Comparison of ENCODE assay signal across 13 cellular contexts in the genomic region with DNA sequence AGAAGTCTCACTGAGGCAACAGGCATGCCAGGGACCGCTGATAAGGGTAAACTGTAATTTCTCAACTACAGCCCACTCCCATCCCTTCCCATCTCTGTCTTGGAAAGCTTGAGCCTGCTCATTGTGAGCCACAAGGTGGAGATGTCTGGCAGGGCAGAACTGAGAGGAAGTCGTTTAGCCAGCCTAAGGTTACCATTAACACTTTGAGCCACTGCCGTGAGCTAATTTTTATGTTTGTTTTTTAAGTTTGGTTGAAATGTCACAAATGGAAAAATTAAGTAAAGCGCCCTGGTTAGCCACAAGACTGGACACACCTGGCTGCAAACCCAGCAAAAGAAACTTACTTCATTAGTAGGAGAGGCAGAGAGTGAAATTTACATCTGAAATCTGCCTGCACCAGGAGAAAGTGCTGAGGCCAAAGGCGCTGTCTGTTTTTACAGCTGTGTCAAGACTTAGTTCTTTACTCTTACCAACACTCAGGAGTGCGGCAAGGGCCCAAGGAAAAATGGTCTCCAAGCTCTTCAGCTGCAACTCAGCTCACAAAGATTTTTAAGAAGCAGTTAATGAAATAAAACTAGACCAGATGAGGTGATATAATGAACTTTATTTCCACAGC. TPM values are rescaled to one million over a fixed set of nuclear protein-coding genes. Genes with fewer than 3 reads are reported as not detected.
DNase-seq lines count a peak whose midpoint lies in the region; ATAC-seq, FAIRE-seq and TF ChIP-seq lines count a peak whose summit lies in the region.
"Had no signal": no experiment of that assay in that cellular context is flagged by ENCODE, and none has a peak within 500 bp of the region (broad histone marks: within the 10 kb centered on the region; RNA-seq: fewer than 3 reads in every experiment).

No MANE protein-coding gene starts in this region.

- POLR2A ChIA-PET in Caco-2 (lab: Charles Lee): interaction anchor here (0.6 to 0.7 kb wide), 2 partner anchors 45 to 1029 kb away, joined by 4 to 5 read pairs; no protein-coding TSS in a partner anchor

- H3K36me3 ChIP-seq in Caco-2 (ENCODE audit: control insufficient read depth, insufficient read depth, low read length) (peaks cover 6% of the 10 kb centered on the region), left lung (peaks cover 0 to 18% of the 10 kb centered on the region in 2 donors), spleen (peaks cover 0 to 69% (median 36%) of the 10 kb centered on the region in 6 donors)

- peak; percentile 39 for ATAC-seq in left lung
- ATAC-seq: activated naive CD8-positive, alpha-beta T cell treated with anti-CD3 and anti-CD28 coated beads, Interleukin-2, amount 50 U/mL, for 24 hours had no signal

- no peak overlapping the region for H3K4me3 Mint-ChIP-seq in Caco-2 (ENCODE audit: unreplicated experiment)
- no peak overlapping the region for H3K4me3 Mint-ChIP-seq in activated T-helper 2 cell treated with anti-CD3 and anti-CD28 coated beads, Interferon-gamma antibody, Interleukin-2, Interleukin-4, amounts not matched to agents 10 μg/mL and 5 μg/mL and 100 μg/mL, durations not matched to agents 14 hours and 24 hours and 36 hours (ENCODE audit: low read depth)
- H3K4me3 Mint-ChIP-seq: activated naive CD8-positive, alpha-beta T cell treated with anti-CD3 and anti-CD28 coated beads, Interleukin-2, amount 50 U/mL, for 24 hours; naive B cell had no signal

- TF ChIP-seq POLR2A in spleen (IDR thresholded peaks at IDR 0.05): no peak

- TF ChIP-seq CTCF in Caco-2 (IDR thresholded peaks at IDR 0.05; ENCODE audit: insufficient read depth in 1 of 2, low read depth in 1 of 2, low read length in 1 of 2, severe bottlenecking in 1 of 2, unreplicated experiment in 1 of 2): peak; percentile 52 to 79
- TF ChIP-seq CTCF in astrocyte of the spinal cord (IDR thresholded peaks at IDR 0.05; ENCODE audit: low read depth, low read length): peak; percentile 66
- no peak for TF ChIP-seq CTCF in left lung (IDR thresholded peaks at IDR 0.05)
- TF ChIP-seq CTCF in spleen (IDR thresholded peaks at IDR 0.05 in 8 of 11, conservative IDR thresholded peaks at IDR 0.05 in 3 of 11): no peak

- H3K27ac Mint-ChIP-seq in Caco-2 (ENCODE audit: unreplicated experiment): no peak overlapping the region
- H3K27ac Mint-ChIP-seq in activated T-helper 2 cell treated with anti-CD3 and anti-CD28 coated beads, Interferon-gamma antibody, Interleukin-2, Interleukin-4, amounts not matched to agents 10 μg/mL and 5 μg/mL and 100 μg/mL, durations not matched to agents 14 hours and 24 hours and 36 hours: no peak overlapping the region

- no peak for FAIRE-seq in RCC 7860 (lab: Jason Lieb, UNC)

- 74 to 84% (median 78%) methylated on average over 6 of the region's 6 CpGs for WGBS in spleen, 5 donors

- no peaks in the 10 kb centered on the region for H3K4me1 ChIP-seq in Caco-2
- H3K4me1 ChIP-seq in left lung: peaks cover 0 to 11% of the 10 kb centered on the region in 2 donors
- peaks cover 0 to 6% (median 2%) of the 10 kb centered on the region in 6 donors for H3K4me1 ChIP-seq in spleen

- peaks cover 7% of the 10 kb centered on the region for H3K9me3 Mint-ChIP-seq in Caco-2 (ENCODE audit: unreplicated experiment)
- peaks cover 4% of the 10 kb centered on the region for H3K9me3 Mint-ChIP-seq in activated T-helper 2 cell treated with anti-CD3 and anti-CD28 coated beads, Interferon-gamma antibody, Interleukin-2, Interleukin-4, amounts not matched to agents 10 μg/mL and 5 μg/mL and 100 μg/mL, durations not matched to agents 14 hours and 24 hours and 36 hours
- H3K9me3 Mint-ChIP-seq: activated naive CD8-positive, alpha-beta T cell treated with anti-CD3 and anti-CD28 coated beads, Interleukin-2, amount 50 U/mL, for 24 hours had no signal

- intact Hi-C loops in Caco-2 (cut with micrococcal nuclease; ENCODE audit: unreplicated experiment): loop anchor here (1.0 kb wide), 1 partner anchor 97 kb away; no protein-coding TSS in a partner anchor
- intact Hi-C loops in left lung (cut with DNase I): no loop called here
- intact Hi-C loops in spleen (cut with DNase I; ENCODE audit: low total_unique reads): no loop called here
- intact Hi-C loops in activated T-helper 2 cell treated with anti-CD3 and anti-CD28 coated beads, Interferon-gamma antibody, Interleukin-2, Interleukin-4, amounts not matched to agents 10 μg/mL and 5 μg/mL and 100 μg/mL, durations not matched to agents 14 hours and 24 hours and 36 hours (cut with micrococcal nuclease): no loop called here

- H3K36me3 Mint-ChIP-seq in Caco-2 (ENCODE audit: insufficient read depth, unreplicated experiment): peaks cover 41% of the 10 kb centered on the region
- peaks cover 33% of the 10 kb centered on the region for H3K36me3 Mint-ChIP-seq in activated T-helper 2 cell treated with anti-CD3 and anti-CD28 coated beads, Interferon-gamma antibody, Interleukin-2, Interleukin-4, amounts not matched to agents 10 μg/mL and 5 μg/mL and 100 μg/mL, durations not matched to agents 14 hours and 24 hours and 36 hours (ENCODE audit: low read depth)

- no peak for TF ChIP-seq EP300 in Ishikawa (IDR thresholded peaks at IDR 0.05; ENCODE audit: borderline replicate concordance)

- H3K27me3 ChIP-seq in Caco-2 (replicated peaks; ENCODE audit: control insufficient read depth, insufficient read depth, low read length): no peaks in the 10 kb centered on the region
- no peaks in the 10 kb centered on the region for H3K27me3 ChIP-seq in left lung
- H3K27me3 ChIP-seq in spleen (replicated peaks in 1 of 7): no peaks in the 10 kb centered on the region

- H3K4me1 Mint-ChIP-seq in Caco-2 (ENCODE audit: low read depth, unreplicated experiment): peaks cover 17% of the 10 kb centered on the region
- peaks cover 7% of the 10 kb centered on the region for H3K4me1 Mint-ChIP-seq in activated T-helper 2 cell treated with anti-CD3 and anti-CD28 coated beads, Interferon-gamma antibody, Interleukin-2, Interleukin-4, amounts not matched to agents 10 μg/mL and 5 μg/mL and 100 μg/mL, durations not matched to agents 14 hours and 24 hours and 36 hours (ENCODE audit: low read depth)
- H3K4me1 Mint-ChIP-seq: activated naive CD8-positive, alpha-beta T cell treated with anti-CD3 and anti-CD28 coated beads, Interleukin-2, amount 50 U/mL, for 24 hours; naive B cell had no signal

- no peak overlapping the region for H3K4me3 ChIP-seq in Caco-2 (ENCODE audit: low read depth, low read length)
- no peak overlapping the region for H3K4me3 ChIP-seq in astrocyte of the spinal cord (ENCODE audit: low read depth, low read length)
- no peak overlapping the region for H3K4me3 ChIP-seq in left lung
- no peak overlapping the region for H3K4me3 ChIP-seq in spleen

- H3K9me3 ChIP-seq in Caco-2 (no peaks in the 10 kb centered on the region), left lung (peaks cover 0 to 3% of the 10 kb centered on the region in 2 donors), spleen (peaks cover 0 to 8% (median 5%) of the 10 kb centered on the region in 8 donors)

- BruUV-seq in Caco-2 (replicated peaks; lab: Mats Ljungman, UMichigan): no TSS peak

- no peaks in the 10 kb centered on the region for H3K27me3 Mint-ChIP-seq in Caco-2 (ENCODE audit: insufficient read depth, unreplicated experiment)
- H3K27me3 Mint-ChIP-seq in activated T-helper 2 cell treated with anti-CD3 and anti-CD28 coated beads, Interferon-gamma antibody, Interleukin-2, Interleukin-4, amounts not matched to agents 10 μg/mL and 5 μg/mL and 100 μg/mL, durations not matched to agents 14 hours and 24 hours and 36 hours (ENCODE audit: low read depth): no peaks in the 10 kb centered on the region
- H3K27me3 Mint-ChIP-seq: activated naive CD8-positive, alpha-beta T cell treated with anti-CD3 and anti-CD28 coated beads, Interleukin-2, amount 50 U/mL, for 24 hours; naive B cell had no signal

- TF ChIP-seq RAD21 in Ishikawa (IDR thresholded peaks at IDR 0.05; ENCODE audit: low read depth): peak; percentile 41; the same call in 1 of the 2 replicates

- peak in 1 of 2 experiments; percentile 48 for DNase-seq in Caco-2
- DNase-seq in astrocyte of the spinal cord (ENCODE audit: low read depth, low spot score): peak; percentile 50
- no peak for DNase-seq in left lung
- DNase-seq in spleen: no peak
- DNase-seq in RCC 7860 (ENCODE audit: low spot score): no peak
- no peak for DNase-seq in activated T-helper 2 cell treated with anti-CD3 and anti-CD28 coated beads, Interferon-gamma antibody, Interleukin-2, Interleukin-4, amounts not matched to agents 10 μg/mL and 5 μg/mL and 100 μg/mL, durations not matched to agents 14 hours and 24 hours and 36 hours (ENCODE audit: low spot score)
- no peak for DNase-seq in COLO829 (ENCODE audit: low spot score)
- DNase-seq: activated CD4-positive, alpha-beta T cell treated with anti-CD3 and anti-CD28 coated beads, Interleukin-2, amount 50 U/mL, for 1 hour; activated naive CD8-positive, alpha-beta T cell treated with anti-CD3 and anti-CD28 coated beads, Interleukin-2, amount 50 U/mL, for 24 hours; EL; foreskin melanocyte; naive B cell had no signal

- H3K27ac ChIP-seq in left lung (no peak overlapping the region), spleen (no peak overlapping the region)

- in situ Hi-C loops in astrocyte of the spinal cord (cut with HindIII; ENCODE audit: low sequenced_read_pairs): no loop called here

- CTCF ChIA-PET in Caco-2 (lab: Charles Lee): interaction anchor here (0.6 to 1.6 kb wide), 16 partner anchors 8 to 121 kb away, joined by 3 to 9 read pairs (median 4); no protein-coding TSS in a partner anchor

RNA-seq across cellular contexts. Expression of a gene that starts 50.0 kb away (rescaled TPM):
- total RNA-seq in Caco-2 (2022): 0.09 TPM in 1 of 2 replicates, not detected in the other
- total RNA-seq in left lung: not detected
- total RNA-seq in spleen: not detected
- polyA plus RNA-seq in spleen: not detected
- not detected in 2 replicates for total RNA-seq in activated T-helper 2 cell treated with anti-CD3 and anti-CD28 coated beads, Interferon-gamma antibody, Interleukin-2, Interleukin-4, amounts not matched to agents 10 μg/mL and 5 μg/mL and 100 μg/mL, durations not matched to agents 14 hours and 24 hours and 36 hours

RNA-seq across cellular contexts. Expression of a gene that starts 57.7 kb away (rescaled TPM):
- total RNA-seq in Caco-2 (2022) (403 and 420 TPM in 2 replicates), left lung (100 to 1,000 TPM in 1 of 2 donors, 10 to 100 TPM in 1; 96.9 to 110 TPM), spleen (10 to 100 TPM; 50.5 to 76.8 (median 62.2) TPM)
- polyA plus RNA-seq in spleen: 100 to 1,000 TPM in 2 of 3 donors, 10 to 100 TPM in 1; 88.2 to 121 (median 104) TPM
- 179 and 183 TPM in 2 replicates for total RNA-seq in activated T-helper 2 cell treated with anti-CD3 and anti-CD28 coated beads, Interferon-gamma antibody, Interleukin-2, Interleukin-4, amounts not matched to agents 10 μg/mL and 5 μg/mL and 100 μg/mL, durations not matched to agents 14 hours and 24 hours and 36 hours

Comparison
In these comparisons a context has a peak if more than half of its experiments do, and no peak if none do; other contexts are left out.
1. CTCF ChIP-seq: peak in Caco-2 (2 of 2) and astrocyte of the spinal cord (single experiment); none in left lung (0 of 2) and spleen (0 of 11).